17 cellular contexts compared by ENCODE assay signal in genomic region chr3:95399580-95399979, GRCh38.
DNase-seq lines count a peak whose midpoint lies in the region; ATAC-seq, FAIRE-seq and TF ChIP-seq lines count a peak whose summit lies in the region.
"Had no signal": no experiment of that assay in that cellular context is flagged by ENCODE, and none has a peak within 500 bp of the region (broad histone marks: within the 10 kb centered on the region; RNA-seq: fewer than 3 reads in every experiment).

No MANE protein-coding gene starts in this region.

- no peaks in the 10 kb centered on the region for H3K9me2 ChIP-seq in GM23338 (ENCODE audit: insufficient read depth)

- no peak for FAIRE-seq in frontal cortex (lab: Jason Lieb, UNC)
- FAIRE-seq: GM19239, HTR-8/SVneo had no signal

- H3K9me3 ChIP-seq in WERI-Rb-1 (ENCODE audit: severe bottlenecking) (no peaks in the 10 kb centered on the region), mucosa of descending colon (no peaks in the 10 kb centered on the region)

- no peak overlapping the region for H3K27ac Mint-ChIP-seq in GM23338
- H3K27ac Mint-ChIP-seq: CD14-positive monocyte; CD8-positive, alpha-beta T cell; HFFc6 had no signal

- no peaks in the 10 kb centered on the region for H3K36me3 Mint-ChIP-seq in GM23338 (ENCODE audit: low read depth)
- H3K36me3 Mint-ChIP-seq: CD14-positive monocyte; CD8-positive, alpha-beta T cell had no signal

- no peaks in the 10 kb centered on the region for H3K79me2 ChIP-seq in GM23338 (replicated peaks; ENCODE audit: insufficient read depth)

- no peaks in the 10 kb centered on the region for H3K27me3 Mint-ChIP-seq in GM23338 (ENCODE audit: insufficient read depth, low read depth, poor library complexity)

- H3K27me3 ChIP-seq in GM23338 (ENCODE audit: insufficient read depth) (no peaks in the 10 kb centered on the region), kidney epithelial cell (ENCODE audit: control insufficient read depth, insufficient read depth, low read length) (no peaks in the 10 kb centered on the region), WERI-Rb-1 (ENCODE audit: insufficient read depth, low read depth, severe bottlenecking) (peaks cover 20% of the 10 kb centered on the region)

- H3K4me1 ChIP-seq in GM23338 (ENCODE audit: insufficient read depth) = no peaks in the 10 kb centered on the region
- H3K4me1 ChIP-seq in mucosa of descending colon (ENCODE audit: low read depth) = no peaks in the 10 kb centered on the region

- H3K27ac ChIP-seq in GM23338 (ENCODE audit: low read depth) (no peak overlapping the region), WERI-Rb-1 (no peak overlapping the region)
- H3K27ac ChIP-seq: 22Rv1 had no signal

- H3K36me3 ChIP-seq in GM23338 (ENCODE audit: insufficient read depth) = no peaks in the 10 kb centered on the region
- no peaks in the 10 kb centered on the region for H3K36me3 ChIP-seq in kidney epithelial cell (ENCODE audit: control insufficient read depth, insufficient read depth, low read length)
- H3K36me3 ChIP-seq in WERI-Rb-1 = no peaks in the 10 kb centered on the region
- no peaks in the 10 kb centered on the region for H3K36me3 ChIP-seq in mucosa of descending colon (ENCODE audit: low read depth)

- TF ChIP-seq CTCF in GM23338 (conservative IDR thresholded peaks at IDR 0.05; ENCODE audit: low read depth in 2 of 2) (no peak), epithelial cell of esophagus (IDR thresholded peaks at IDR 0.05; ENCODE audit: insufficient read depth, low read depth, low read length, missing control alignments) (no peak), kidney epithelial cell (IDR thresholded peaks at IDR 0.05; ENCODE audit: insufficient read depth, low read length, poor library complexity, severe bottlenecking) (no peak), WERI-Rb-1 (IDR thresholded peaks at IDR 0.05; ENCODE audit: low read depth, low read length) (no peak), mucosa of descending colon (IDR thresholded peaks at IDR 0.05) (no peak)

- intact Hi-C loops in Right ventricle myocardium superior (cut with DNase I) = no loop called here
- intact Hi-C loops in mucosa of descending colon (cut with DNase I, micrococcal nuclease) = no loop called here

- H3K4me3 ChIP-seq in GM23338 (no peak overlapping the region), epithelial cell of esophagus (ENCODE audit: low read length) (no peak overlapping the region), kidney epithelial cell (ENCODE audit: low read depth, low read length) (no peak overlapping the region), WERI-Rb-1 (ENCODE audit: low read depth, low read length) (no peak overlapping the region), mucosa of descending colon (no peak overlapping the region)

- no peak overlapping the region for H3K4me3 Mint-ChIP-seq in GM23338
- H3K4me3 Mint-ChIP-seq: CD14-positive monocyte; CD8-positive, alpha-beta T cell; HFFc6 had no signal

- H4K20me1 ChIP-seq in GM23338 (replicated peaks; ENCODE audit: insufficient read depth) = no peaks in the 10 kb centered on the region

- H2AFZ ChIP-seq in GM23338 = 0 out of 2 replicates have a peak overlapping the region, but pooled peaks have one; percentile 49

- H3K4me2 ChIP-seq in GM23338 = no peak overlapping the region

- no peaks in the 10 kb centered on the region for H3F3A ChIP-seq in GM23338 (replicated peaks; ENCODE audit: low read depth)

- no peaks in the 10 kb centered on the region for H3K9me3 Mint-ChIP-seq in GM23338

- ATAC-seq in GM23338 (no peak), Right ventricle myocardium superior (ENCODE audit: poor library complexity) (no peak), mucosa of descending colon (no peak)
- ATAC-seq: CD8-positive, alpha-beta T cell had no signal

- H3K4me1 Mint-ChIP-seq in GM23338 = peaks cover 7% of the 10 kb centered on the region; the same call in 1 of the 3 replicates
- H3K4me1 Mint-ChIP-seq: CD14-positive monocyte had no signal

- DNase-seq in GM23338 (ENCODE audit: low spot score) (no peak), RKO (ENCODE audit: low spot score) (peak; percentile 24), epithelial cell of esophagus (ENCODE audit: low read depth) (peak; percentile 71), kidney epithelial cell (ENCODE audit: low read depth) (peak; percentile 26), frontal cortex (ENCODE audit: low spot score in 2 of 2) (no peak), WERI-Rb-1 (no peak), Right ventricle myocardium superior (no peak), mucosa of descending colon (no peak)
- DNase-seq: CD8-positive, alpha-beta T cell; COR-L47; GF-D8; HCEC 1CT; HFFc6 had no signal

TF ChIP-seq in GM23338, 12 proteins besides CTCF, POLR2A, EP300 and RAD21 (continues in another document):
- TF ChIP-seq EZH2 (IDR thresholded peaks at IDR 0.05; ENCODE audit: low read depth, unreplicated experiment) (no peak), STAT1 (IDR thresholded peaks at IDR 0.05; ENCODE audit: unreplicated experiment) (no peak), CREB1 (CRISPR knock-in tag; IDR thresholded peaks at IDR 0.05; ENCODE audit: low read depth) (no peak), ZNF114 (CRISPR knock-in tag; IDR thresholded peaks at IDR 0.05) (no peak), REST (IDR thresholded peaks at IDR 0.05; ENCODE audit: unreplicated experiment) (no peak), JUNB (IDR thresholded peaks at IDR 0.05; ENCODE audit: unreplicated experiment) (no peak), POLR2AphosphoS5 (IDR thresholded peaks at IDR 0.05; ENCODE audit: low read depth) (no peak), ZNF331 (CRISPR knock-in tag; IDR thresholded peaks at IDR 0.05; ENCODE audit: low read depth) (no peak), EZH2phosphoT487 (IDR thresholded peaks at IDR 0.05; ENCODE audit: unreplicated experiment) (no peak)

Comparison
In these comparisons a context has a peak if more than half of its experiments do, and no peak if none do; other contexts are left out.
1. DNase-seq: peak in RKO (single experiment), epithelial cell of esophagus (single experiment) and kidney epithelial cell (single experiment); none in GM23338 (single experiment), frontal cortex (0 of 2), WERI-Rb-1 (single experiment), Right ventricle myocardium superior (single experiment) and mucosa of descending colon (0 of 3).